ENCODE assay signal across 8 cellular contexts in genomic region chr7:151519765-151520418, GRCh38. TPM values are rescaled to one million over a fixed set of nuclear protein-coding genes. Genes with fewer than 3 reads are reported as not detected.
A peak's percentile ranks its signal among the peaks of the same experiment; 100 is the strongest.
DNase-seq lines count a peak whose midpoint lies in the region; ATAC-seq and TF ChIP-seq lines count a peak whose summit lies in the region.

Gene RHEB, minus strand, starts transcription at chr7:151519895. Its CDS starts 384 bp downstream, at chr7:151519511.

- peak within 1 kb of the TSS; percentile 99 for H3K27ac Mint-ChIP-seq in type B pancreatic cell

- DNase-seq in GM12865 (ENCODE audit: low read depth) (peak; percentile 100), NCI-H1436 (lab: John Stamatoyannopoulos, UW) (peak; percentile 95), T follicular helper cell (ENCODE audit: low read depth) (peak; percentile 95), heart left ventricle (peak; percentile 98 to 99 (median 99)), pons (ENCODE audit: low spot score) (peak; percentile 98), type B pancreatic cell (ENCODE audit: extremely low spot score, unreplicated experiment) (peak; percentile 95)

- no peak for TF ChIP-seq CTCF in GM12865 (IDR thresholded peaks at IDR 0.05; ENCODE audit: insufficient read depth, low read depth, low read length, missing control alignments)
- TF ChIP-seq CTCF in heart left ventricle (IDR thresholded peaks at IDR 0.05): no peak
- TF ChIP-seq CTCF in type B pancreatic cell (conservative IDR thresholded peaks at IDR 0.05): no peak

- H3K4me3 ChIP-seq in GM12865 (ENCODE audit: low read depth, low read length) (peak within 1 kb of the TSS; percentile 77), heart left ventricle (peak within 1 kb of the TSS; percentile 55 to 98 (median 79))

- peak within 1 kb of the TSS; percentile 96 for H3K4me3 Mint-ChIP-seq in type B pancreatic cell

- peaks cover 30% of the 10 kb centered on the region for H3K4me1 Mint-ChIP-seq in type B pancreatic cell (ENCODE audit: unreplicated experiment)

- no peak for TF ChIP-seq POLR2A in heart left ventricle (IDR thresholded peaks at IDR 0.05)

- 0 to 1% (median 1%) methylated on average over 56 of the region's 66 CpGs for WGBS in adipose tissue, 3 donors
- 0 to 1% (median 0%) methylated on average over 26 to 56 of the region's 66 CpGs for WGBS in heart left ventricle, 4 donors

- H3K27me3 ChIP-seq in heart left ventricle: no peaks in the 10 kb centered on the region

- peaks cover 11% of the 10 kb centered on the region for H3K36me3 Mint-ChIP-seq in type B pancreatic cell

- peak; percentile 82 for ATAC-seq in HG02798 (IDR thresholded peaks at IDR 0.05; ENCODE audit: poor library complexity, unreplicated experiment)
- peak; percentile 93 to 98 (median 96) for ATAC-seq in heart left ventricle

- H3K4me1 ChIP-seq in heart left ventricle: peaks cover 0 to 45% (median 28%) of the 10 kb centered on the region in 12 donors

- H3K9me3 Mint-ChIP-seq in type B pancreatic cell: peaks cover 3% of the 10 kb centered on the region

- H3K27ac ChIP-seq in adipose tissue (ENCODE audit: low read depth, low read length) (peak within 1 kb of the TSS; percentile 99), heart left ventricle (peak within 1 kb of the TSS; percentile 91 to 100 (median 98))

- peaks cover 3% of the 10 kb centered on the region for H3K27me3 Mint-ChIP-seq in type B pancreatic cell

- no peaks in the 10 kb centered on the region for H3K9me3 ChIP-seq in heart left ventricle

- H3K36me3 ChIP-seq in heart left ventricle: no peaks in the 10 kb centered on the region

- intact Hi-C loops in heart left ventricle (cut with DNase I): loop anchor here in 7 of 10 donors (2.0 to 10.0 kb wide), 9 partner anchors 38 to 1075 kb away; no protein-coding TSS in a partner anchor

RNA-seq across cellular contexts. Expression of gene RHEB, which starts in this region (rescaled TPM):
- polyA plus RNA-seq in adipose tissue (100 to 1,000 TPM in 1 of 3 donors, 10 to 100 TPM in 2; 45.6 to 103 (median 94.7) TPM), heart left ventricle (100 to 1,000 TPM in 1 of 2 donors, 10 to 100 TPM in 1; 90.1 to 153 TPM)
- total RNA-seq in heart left ventricle (100 to 1,000 TPM in 6 of 9 donors, 10 to 100 TPM in 3; 81.4 to 155 (median 106) TPM), type B pancreatic cell (ENCODE audit: low replicate concordance) (79.2 and 81.0 TPM in 2 replicates)

Comparison
In these comparisons a context has a peak if more than half of its experiments do, and no peak if none do; other contexts are left out.
1. Peak in every context shown above with its lines: DNase-seq, ATAC-seq, H3K4me3 ChIP-seq and H3K27ac ChIP-seq.